Comparison of ENCODE assay signal across 32 cellular contexts in genomic region chr17:35283767-35284166, GRCh38.
"Had no signal": no experiment of that assay in that cellular context is flagged by ENCODE, and none has a peak within 500 bp of the region (broad histone marks: within the 10 kb centered on the region; RNA-seq: fewer than 3 reads in every experiment).

No MANE protein-coding gene starts in this region.

- H3K4me3 ChIP-seq: ascending aorta, cardiac muscle cell had no signal

- H3K27ac ChIP-seq: ascending aorta, cardiac muscle cell, WERI-Rb-1 had no signal

- H3K4me1 ChIP-seq: ascending aorta had no signal

- H3K9me3 ChIP-seq: ascending aorta had no signal

- H3K27me3 ChIP-seq: ascending aorta, cardiac muscle cell had no signal

- DNase-seq: activated CD4-positive, alpha-beta memory T cell treated with anti-CD3 and anti-CD28 coated beads, Interleukin-2, amount 10 ng/mL, durations not matched to agents 7 days and 5 days; activated CD4-positive, alpha-beta T cell treated with anti-CD3 and anti-CD28 coated beads for 1 hour; activated CD4-positive, alpha-beta T cell treated with anti-CD3 and anti-CD28 coated beads for 36 hours; activated CD4-positive, alpha-beta T cell treated with anti-CD3 and anti-CD28 coated beads for 48 hours; activated CD4-positive, alpha-beta T cell treated with anti-CD3 and anti-CD28 coated beads, Interleukin-2, amount 50 U/mL, for 48 hours; activated CD4-positive, CD25-positive, alpha-beta regulatory T cell; activated CD8-positive, alpha-beta memory T cell treated with anti-CD3 and anti-CD28 coated beads for 24 hours; activated CD8-positive, alpha-beta memory T cell treated with anti-CD3 and anti-CD28 coated beads, Interleukin-2, amount 10 ng/mL, durations not matched to agents 7 days and 5 days; activated CD8-positive, alpha-beta memory T cell treated with anti-CD3 and anti-CD28 coated beads, Interleukin-2, amount 50 U/mL, for 48 hours; activated CD8-positive, alpha-beta T cell treated with anti-CD3 and anti-CD28 coated beads, Interleukin-2, amount 10 ng/mL, durations not matched to agents 7 days and 5 days; activated effector memory CD4-positive, alpha-beta T cell treated with Interleukin-2 at 50 U/mL for 16 hours; activated gamma-delta T cell; activated naive CD4-positive, alpha-beta T cell treated with anti-CD3 and anti-CD28 coated beads, Interleukin-2, amount 10 ng/mL, durations not matched to agents 7 days and 5 days; activated naive CD4-positive, alpha-beta T cell treated with Interleukin-2 at 50 U/mL for 16 hours; activated naive CD8-positive, alpha-beta T cell treated with anti-CD3 and anti-CD28 coated beads, Interleukin-2, amount 10 ng/mL, durations not matched to agents 7 days and 5 days; activated naive CD8-positive, alpha-beta T cell treated with anti-CD3 and anti-CD28 coated beads, Interleukin-2, amount 50 U/mL, for 24 hours; activated T-cell treated with anti-CD3 and anti-CD28 coated beads, Interleukin-2, amount 50 U/mL, for 24 hours; activated T-cell treated with anti-CD3 and anti-CD28 coated beads, Interleukin-2, amount 50 U/mL, for 48 hours; amygdala; anterior cingulate cortex; caudate nucleus; cerebellar nuclear complex; T-helper 1 cell; T-helper 2 cell; T-helper 9 cell; WERI-Rb-1 had no signal

- H3K36me3 ChIP-seq: ascending aorta, cardiac muscle cell, WERI-Rb-1 had no signal

- ATAC-seq: activated CD4-positive, alpha-beta T cell treated with anti-CD3 and anti-CD28 coated beads for 36 hours; activated CD4-positive, CD25-positive, alpha-beta regulatory T cell treated with anti-CD3 and anti-CD28 coated beads, Interleukin-2, amount 50 U/mL, for 24 hours; activated CD8-positive, alpha-beta memory T cell treated with anti-CD3 and anti-CD28 coated beads, Interleukin-2, amount 10 ng/mL, durations not matched to agents 7 days and 5 days; activated CD8-positive, alpha-beta T cell treated with anti-CD3 and anti-CD28 coated beads, Interleukin-2, amount 10 ng/mL, durations not matched to agents 7 days and 5 days; activated naive CD8-positive, alpha-beta T cell treated with anti-CD3 and anti-CD28 coated beads, Interleukin-2, amount 50 U/mL, for 24 hours; WTC11 had no signal

- FAIRE-seq: bronchial epithelial cell, TTC549 had no signal
